Comparison of ENCODE assay signal across 9 cellular contexts in genomic region chr3:16338999-16339398, GRCh38.
A peak's percentile ranks its signal among the peaks of the same experiment; 100 is the strongest.
DNase-seq lines count a peak whose midpoint lies in the region; ATAC-seq and TF ChIP-seq lines count a peak whose summit lies in the region.
"Had no signal": no experiment of that assay in that cellular context is flagged by ENCODE, and none has a peak within 500 bp of the region (broad histone marks: within the 10 kb centered on the region; RNA-seq: fewer than 3 reads in every experiment).

No MANE protein-coding gene starts in this region.

- H4K5ac ChIP-seq in H9 (ENCODE audit: insufficient read length, low read depth, low read length) = no peak overlapping the region

- no peaks in the 10 kb centered on the region for H3K9me3 Mint-ChIP-seq in activated T-helper 2 cell treated with anti-CD3 and anti-CD28 coated beads, Interferon-gamma antibody, Interleukin-2, Interleukin-4, amounts not matched to agents 10 μg/mL and 5 μg/mL and 100 μg/mL, durations not matched to agents 14 hours and 24 hours and 36 hours
- H3K9me3 Mint-ChIP-seq in H9 (peaks cover 2 to 8% of the 10 kb centered on the region in 2 experiments; a peak in 4 of 5 replicates), endodermal cell (peaks cover 8% of the 10 kb centered on the region)
- H3K9me3 Mint-ChIP-seq: IgD-negative memory B cell had no signal

- H3K4me2 ChIP-seq in H9 (ENCODE audit: insufficient read depth, insufficient read length, low read length) = no peak overlapping the region

- ATAC-seq in HG03342 (IDR thresholded peaks at IDR 0.05; ENCODE audit: unreplicated experiment) = peak; percentile 49

- H3K4me1 ChIP-seq in H9 (ENCODE audit: insufficient read depth, low read length) = no peaks in the 10 kb centered on the region
- H3K4me1 ChIP-seq in endodermal cell (ENCODE audit: control insufficient read depth, insufficient read depth, low read length) = no peaks in the 10 kb centered on the region

- H3K23ac ChIP-seq in H9 (ENCODE audit: insufficient read length, low read depth, low read length) = no peak overlapping the region

- no peak overlapping the region for H2BK20ac ChIP-seq in H9 (ENCODE audit: low read depth, low read length, poor library complexity, severe bottlenecking)

- no peak overlapping the region for H3K9ac ChIP-seq in H9 (ENCODE audit: extremely low read depth, insufficient read length, low read length)
- no peak overlapping the region for H3K9ac ChIP-seq in endodermal cell (ENCODE audit: extremely low read depth, low read length, poor library complexity, severe bottlenecking)

- H3K4me3 ChIP-seq in endodermal cell (ENCODE audit: low read length) = no peak overlapping the region

- no peak overlapping the region for H2BK15ac ChIP-seq in H9 (ENCODE audit: low read depth, low read length)

- H3K27me3 ChIP-seq in H9 (ENCODE audit: insufficient read depth, low read length) = no peaks in the 10 kb centered on the region
- H3K27me3 ChIP-seq in endodermal cell (ENCODE audit: control insufficient read depth, insufficient read depth, low read length, poor library complexity, severe bottlenecking) = no peaks in the 10 kb centered on the region

- no peak overlapping the region for H3K56ac ChIP-seq in H9 (ENCODE audit: insufficient read length, low read depth, low read length)

- H2AFZ ChIP-seq in H9 (ENCODE audit: low read length) = no peak overlapping the region

- no peaks in the 10 kb centered on the region for H3K79me1 ChIP-seq in H9 (ENCODE audit: insufficient read depth, low read depth, low read length, poor library complexity, severe bottlenecking)

- H3K36me3 ChIP-seq in endodermal cell (ENCODE audit: control insufficient read depth, insufficient read depth, low read length) = no peaks in the 10 kb centered on the region

- H3K36me3 Mint-ChIP-seq in activated T-helper 2 cell treated with anti-CD3 and anti-CD28 coated beads, Interferon-gamma antibody, Interleukin-2, Interleukin-4, amounts not matched to agents 10 μg/mL and 5 μg/mL and 100 μg/mL, durations not matched to agents 14 hours and 24 hours and 36 hours (ENCODE audit: low read depth) = peaks cover 51% of the 10 kb centered on the region
- H3K36me3 Mint-ChIP-seq in H9 (ENCODE audit: insufficient read depth in 1 of 3, low read depth in 3 of 3) (peaks cover 12 to 20% (median 15%) of the 10 kb centered on the region in 3 experiments), endodermal cell (ENCODE audit: low read depth) (peaks cover 22% of the 10 kb centered on the region)

- H3K27ac ChIP-seq in H9 (ENCODE audit: insufficient read length, low read depth, low read length) (no peak overlapping the region), endodermal cell (ENCODE audit: low read depth, low read length) (no peak overlapping the region)

- no CpG with 5 or more reads among the region's 1 CpG for WGBS in H9 (ENCODE audit: extremely low coverage, insufficient read length, low lambda C conversion rate)
- WGBS in endodermal cell (ENCODE audit: insufficient coverage in 1 of 2, insufficient read length in 1 of 2), 2 experiments = 90% methylated on average over 1 of the region's 1 CpG; no CpG with 5 or more reads in 1 of the 2 experiments

- no peak overlapping the region for H2BK12ac ChIP-seq in H9 (ENCODE audit: insufficient read length, low read depth, low read length)

- no peak overlapping the region for H3K18ac ChIP-seq in H9 (ENCODE audit: insufficient read length, low read depth, low read length)

- TF ChIP-seq CTCF in H9 (conservative IDR thresholded peaks at IDR 0.05) (no peak), endodermal cell (conservative IDR thresholded peaks at IDR 0.05) (no peak)

- no peak overlapping the region for H4K8ac ChIP-seq in H9 (replicated peaks; ENCODE audit: insufficient read length, low read depth, low read length)

- H3K23me2 ChIP-seq in H9 (ENCODE audit: insufficient read length, low read depth, low read length, poor library complexity, severe bottlenecking) = no peaks in the 10 kb centered on the region

- H4K20me1 ChIP-seq in H9 (ENCODE audit: control insufficient read depth, insufficient read depth, insufficient read length) = no peaks in the 10 kb centered on the region

- no peaks in the 10 kb centered on the region for H3K79me2 ChIP-seq in H9 (ENCODE audit: insufficient read depth, low read length)

- no peak overlapping the region for H3K4ac ChIP-seq in H9 (ENCODE audit: low read depth, low read length)

- H3K27ac Mint-ChIP-seq in activated T-helper 2 cell treated with anti-CD3 and anti-CD28 coated beads, Interferon-gamma antibody, Interleukin-2, Interleukin-4, amounts not matched to agents 10 μg/mL and 5 μg/mL and 100 μg/mL, durations not matched to agents 14 hours and 24 hours and 36 hours = peak overlapping the region; percentile 58
- no peak overlapping the region for H3K27ac Mint-ChIP-seq in H9
- no peak overlapping the region for H3K27ac Mint-ChIP-seq in endodermal cell

- H3K14ac ChIP-seq in H9 (ENCODE audit: insufficient read depth, low read length) = no peak overlapping the region

- H3K27me3 Mint-ChIP-seq in activated T-helper 2 cell treated with anti-CD3 and anti-CD28 coated beads, Interferon-gamma antibody, Interleukin-2, Interleukin-4, amounts not matched to agents 10 μg/mL and 5 μg/mL and 100 μg/mL, durations not matched to agents 14 hours and 24 hours and 36 hours (ENCODE audit: low read depth) = no peaks in the 10 kb centered on the region
- H3K27me3 Mint-ChIP-seq in H9 (ENCODE audit: low read depth) (no peaks in the 10 kb centered on the region), endodermal cell (ENCODE audit: insufficient read depth) (no peaks in the 10 kb centered on the region)
- H3K27me3 Mint-ChIP-seq: IgD-negative memory B cell had no signal

- no peak overlapping the region for H4K91ac ChIP-seq in H9 (ENCODE audit: insufficient read length, low read depth, low read length)

- H2BK120ac ChIP-seq in H9 (ENCODE audit: low read depth, low read length, poor library complexity, severe bottlenecking) = no peak overlapping the region

- H3K4me3 Mint-ChIP-seq in activated T-helper 2 cell treated with anti-CD3 and anti-CD28 coated beads, Interferon-gamma antibody, Interleukin-2, Interleukin-4, amounts not matched to agents 10 μg/mL and 5 μg/mL and 100 μg/mL, durations not matched to agents 14 hours and 24 hours and 36 hours (ENCODE audit: low read depth) = no peak overlapping the region
- H3K4me3 Mint-ChIP-seq in H9 (no peak overlapping the region), endodermal cell (no peak overlapping the region)
- H3K4me3 Mint-ChIP-seq: IgD-negative memory B cell had no signal

- intact Hi-C loops in activated T-helper 2 cell treated with anti-CD3 and anti-CD28 coated beads, Interferon-gamma antibody, Interleukin-2, Interleukin-4, amounts not matched to agents 10 μg/mL and 5 μg/mL and 100 μg/mL, durations not matched to agents 14 hours and 24 hours and 36 hours (cut with micrococcal nuclease) = no loop called here

- no peak overlapping the region for H2AK5ac ChIP-seq in H9 (ENCODE audit: insufficient read length, low read length)

- no peak overlapping the region for H3T11ph ChIP-seq in H9 (ENCODE audit: low read length)

- peak; percentile 2 for DNase-seq in COLO829 (ENCODE audit: low spot score)
- DNase-seq in activated T-helper 2 cell treated with anti-CD3 and anti-CD28 coated beads, Interferon-gamma antibody, Interleukin-2, Interleukin-4, amounts not matched to agents 10 μg/mL and 5 μg/mL and 100 μg/mL, durations not matched to agents 14 hours and 24 hours and 36 hours (ENCODE audit: low spot score) = no peak
- peak; percentile 73 for DNase-seq in kidney glomerular epithelial cell (lab: John Stamatoyannopoulos, UW)
- DNase-seq in Kasumi-1 (lab: John Stamatoyannopoulos, UW) = no peak
- DNase-seq in H9 = no peak
- no peak for DNase-seq in endodermal cell
- DNase-seq in NCI-H510A treated with DMSO at 0.1 percent for 48 hours (lab: John Stamatoyannopoulos, UW) = no peak

- H2BK5ac ChIP-seq in H9 (ENCODE audit: insufficient read length, low read length) = no peak overlapping the region

- H3K9me3 ChIP-seq in H9 (ENCODE audit: control insufficient read depth, low read depth, low read length) (no peaks in the 10 kb centered on the region), endodermal cell (ENCODE audit: control insufficient read depth, low read length) (peaks cover 7% of the 10 kb centered on the region)

- H3K4me1 Mint-ChIP-seq in activated T-helper 2 cell treated with anti-CD3 and anti-CD28 coated beads, Interferon-gamma antibody, Interleukin-2, Interleukin-4, amounts not matched to agents 10 μg/mL and 5 μg/mL and 100 μg/mL, durations not matched to agents 14 hours and 24 hours and 36 hours (ENCODE audit: low read depth) = peaks cover 40% of the 10 kb centered on the region
- H3K4me1 Mint-ChIP-seq in H9 = peaks cover 0 to 3% of the 10 kb centered on the region in 2 experiments; a peak in 1 of 4 replicates
- H3K4me1 Mint-ChIP-seq in endodermal cell = no peaks in the 10 kb centered on the region

Comparison
In these comparisons a context has a peak if more than half of its experiments do, and no peak if none do; other contexts are left out.
1. DNase-seq: peak in COLO829 (single experiment) and kidney glomerular epithelial cell (single experiment); none in activated T-helper 2 cell treated with anti-CD3 and anti-CD28 coated beads, Interferon-gamma antibody, Interleukin-2, Interleukin-4, amounts not matched to agents 10 μg/mL and 5 μg/mL and 100 μg/mL, durations not matched to agents 14 hours and 24 hours and 36 hours (single experiment), Kasumi-1 (0 of 2), H9 (single experiment), endodermal cell (single experiment) and NCI-H510A treated with DMSO at 0.1 percent for 48 hours (single experiment).